ENCODE assay signal across 1 cellular context in genomic region chr2:157257312-157258252, GRCh38.
TF ChIP-seq lines count a peak whose summit lies in the region.

GALNT5 (plus strand) TSS chr2:157257705; CDS start chr2:157258083, 378 bp downstream.

TF ChIP-seq in K562, 482 proteins besides CTCF, POLR2A, EP300 and RAD21 (continued from another document and continues in another):
- TF ChIP-seq MEF2A (IDR thresholded peaks at IDR 0.05; ENCODE audit: control insufficient read depth, low read depth, low read length) (no peak), ZNF79 (CRISPR knock-in tag; IDR thresholded peaks at IDR 0.05; ENCODE audit: low read depth) (no peak), FOXP4 (CRISPR knock-in tag; IDR thresholded peaks at IDR 0.05; ENCODE audit: borderline replicate concordance) (peak; percentile 65), POLR3G (IDR thresholded peaks at IDR 0.05; ENCODE audit: extremely low read depth, insufficient read length, insufficient replicate concordance) (no peak), ZBTB43 (CRISPR knock-in tag; IDR thresholded peaks at IDR 0.05) (peak; percentile 77; the same call in 1 of the 2 replicates), SRSF1 (IDR thresholded peaks at IDR 0.05; ENCODE audit: low read depth, low read length) (no peak), ZNF511 (CRISPR knock-in tag; IDR thresholded peaks at IDR 0.05) (no peak; the same call in 1 of the 2 replicates), ARID1B (IDR thresholded peaks at IDR 0.05) (peak; percentile 55), ZNF75A (CRISPR knock-in tag; IDR thresholded peaks at IDR 0.05) (no peak), ATF7 (IDR thresholded peaks at IDR 0.05) (peak; percentile 26; the same call in 1 of the 2 replicates), SUPT5H (IDR thresholded peaks at IDR 0.05) (peak; percentile 81), SREBF2 (CRISPR knock-in tag; IDR thresholded peaks at IDR 0.05) (no peak), MNT (conservative IDR thresholded peaks at IDR 0.05) (no peak), RBM17 (IDR thresholded peaks at IDR 0.05; ENCODE audit: borderline replicate concordance, low read depth, low read length) (no peak), CC2D1A (IDR thresholded peaks at IDR 0.05) (no peak), TFAP4 (CRISPR knock-in tag; IDR thresholded peaks at IDR 0.05; ENCODE audit: borderline replicate concordance) (peak; percentile 50), ESRRA (IDR thresholded peaks at IDR 0.05; ENCODE audit: borderline replicate concordance, low read depth) (no peak), TGIF2 (CRISPR knock-in tag; IDR thresholded peaks at IDR 0.05) (no peak), TFAM (CRISPR knock-in tag; conservative IDR thresholded peaks at IDR 0.05) (no peak), CHD2 (IDR thresholded peaks at IDR 0.05; ENCODE audit: low read depth, low read length) (0 out of 2 replicates have a peak, but pooled peaks have one; percentile 29), MYC (IDR thresholded peaks at IDR 0.05; ENCODE audit: low read depth, low read length) (peak; percentile 18; the same call in 1 of the 2 replicates), MYC (CRISPR knock-in tag; IDR thresholded peaks at IDR 0.05; ENCODE audit: borderline replicate concordance, low read depth) (no peak), DLX4 (CRISPR knock-in tag; IDR thresholded peaks at IDR 0.05) (no peak), BRD9 (IDR thresholded peaks at IDR 0.05; ENCODE audit: low read depth, partially characterized antibody) (peak; percentile 96), GTF2F1 (IDR thresholded peaks at IDR 0.05; ENCODE audit: low read depth, low read length) (peak; percentile 53; the same call in 1 of the 2 replicates), ILK (tag; IDR thresholded peaks at IDR 0.05; ENCODE audit: borderline replicate concordance, low read depth) (no peak), HNRNPL (IDR thresholded peaks at IDR 0.05; ENCODE audit: low read depth, low read length) (no peak), NONO (IDR thresholded peaks at IDR 0.05; ENCODE audit: low read depth in 2 of 2, low read length in 1 of 2) (no peak), ETV5 (CRISPR knock-in tag; IDR thresholded peaks at IDR 0.05; ENCODE audit: low read depth) (peak; percentile 71), MXI1 (IDR thresholded peaks at IDR 0.05; ENCODE audit: low read depth, low read length) (0 out of 2 replicates have a peak, but pooled peaks have one; percentile 47), ZNF23 (CRISPR knock-in tag; IDR thresholded peaks at IDR 0.05) (no peak), TAF7 (tag; IDR thresholded peaks at IDR 0.05) (no peak; the same call in 1 of the 2 replicates), ZC3H8 (IDR thresholded peaks at IDR 0.05) (0 out of 2 replicates have a peak, but pooled peaks have one; percentile 56), CCNT2 (IDR thresholded peaks at IDR 0.05; ENCODE audit: borderline replicate concordance, extremely low read depth, insufficient read length, low read depth, low read length) (peak; percentile 47), HIVEP1 (CRISPR knock-in tag; IDR thresholded peaks at IDR 0.05) (no peak), RERE (CRISPR knock-in tag; IDR thresholded peaks at IDR 0.05; ENCODE audit: borderline replicate concordance) (no peak), XRCC3 (IDR thresholded peaks at IDR 0.05) (no peak), MTA3 (IDR thresholded peaks at IDR 0.05; ENCODE audit: borderline replicate concordance) (peak; percentile 76), POLR2B (IDR thresholded peaks at IDR 0.05; ENCODE audit: low read depth, partially characterized antibody) (peak; percentile 90), ZNF699 (CRISPR knock-in tag; IDR thresholded peaks at IDR 0.05; ENCODE audit: insufficient replicate concordance) (no peak), RBM25 (IDR thresholded peaks at IDR 0.05; ENCODE audit: low read depth, low read length, severe bottlenecking) (no peak), AFF4 (CRISPR knock-in tag; IDR thresholded peaks at IDR 0.05) (peak; percentile 62), TBP (optimal IDR thresholded peaks at IDR 0.05; ENCODE audit: low read depth, low read length) (peak; percentile 91), NR3C1 (CRISPR knock-in tag; IDR thresholded peaks at IDR 0.05) (no peak), PHB2 (IDR thresholded peaks at IDR 0.05; ENCODE audit: low read depth) (no peak), NFRKB (IDR thresholded peaks at IDR 0.05; ENCODE audit: low read depth) (peak; percentile 3; the same call in 1 of the 2 replicates), ELF1 (tag; IDR thresholded peaks at IDR 0.05) (peak; percentile 10), ZNF282 (CRISPR knock-in tag; IDR thresholded peaks at IDR 0.05) (no peak), TCF15 (CRISPR knock-in tag; IDR thresholded peaks at IDR 0.05) (no peak; the same call in 1 of the 2 replicates), SMC3 (conservative IDR thresholded peaks at IDR 0.05; ENCODE audit: insufficient read depth, low read depth, low read length) (no peak), SPI1 (IDR thresholded peaks at IDR 0.05; ENCODE audit: borderline replicate concordance, low read depth, low read length) (peak; percentile 29; the same call in 1 of the 2 replicates)
